In the genomic region with DNA sequence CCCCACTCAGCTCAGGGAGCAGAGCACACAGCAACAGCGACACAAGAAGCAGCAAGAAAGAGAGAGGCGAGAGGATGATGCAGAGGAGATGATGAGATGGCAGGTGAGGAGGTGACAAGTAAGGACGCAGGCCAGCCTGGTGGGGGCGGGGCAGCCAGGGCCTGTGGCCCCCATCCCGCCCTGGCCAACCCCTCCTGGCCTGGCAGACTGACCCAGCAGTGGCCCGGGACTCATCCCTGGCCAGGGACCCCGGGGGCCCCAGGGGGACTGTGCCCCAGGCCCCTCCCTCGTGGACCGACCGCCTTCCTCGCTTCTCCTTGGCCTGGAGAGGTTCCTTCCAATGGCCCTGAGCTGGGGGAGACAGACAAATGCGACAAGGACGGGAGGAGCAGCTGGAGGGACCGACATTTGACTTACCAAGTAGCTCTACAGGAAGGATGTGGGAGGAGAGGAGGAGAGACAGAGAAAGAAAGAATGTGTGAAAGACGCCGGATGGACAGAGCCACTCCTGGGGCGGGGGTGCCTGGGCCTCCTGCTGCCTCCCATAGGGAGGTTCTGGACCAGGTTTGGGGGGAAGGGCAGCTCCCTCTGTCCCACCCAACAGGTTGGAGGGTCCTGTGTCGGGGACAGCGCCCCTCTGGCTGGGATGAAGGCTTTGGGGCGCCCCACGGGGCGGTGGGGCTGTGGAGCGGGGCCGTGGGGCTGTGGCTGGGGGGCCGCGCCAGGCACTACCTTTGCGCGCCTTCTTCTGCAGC, we compare ENCODE assay signal across 21 cellular contexts. TPM values are rescaled to one million over a fixed set of nuclear protein-coding genes. Genes with fewer than 3 reads are reported as not detected.
DNase-seq lines count a peak whose midpoint lies in the region; ATAC-seq and TF ChIP-seq lines count a peak whose summit lies in the region.
"Had no signal": no experiment of that assay in that cellular context is flagged by ENCODE, and none has a peak within 500 bp of the region (broad histone marks: within the 10 kb centered on the region; RNA-seq: fewer than 3 reads in every experiment).

No MANE protein-coding gene starts in this region.

- H3K36me3 Mint-ChIP-seq in naive thymus-derived CD8-positive, alpha-beta T cell = peaks cover 0 to 24% (median 1%) of the 10 kb centered on the region in 3 donors
- H3K36me3 Mint-ChIP-seq: activated naive CD4-positive, alpha-beta T cell treated with anti-CD3 and anti-CD28 coated beads, Interleukin-2, amount 50 U/mL, for 72 hours; CD4-positive, alpha-beta memory T cell had no signal

- H3K9me2 ChIP-seq in GM23248 (ENCODE audit: insufficient read depth) = no peaks in the 10 kb centered on the region

- no peaks in the 10 kb centered on the region for H3F3A ChIP-seq in GM23248 (ENCODE audit: insufficient read depth)

- peak overlapping the region in 4 of 10 donors; percentile 20 to 63 (median 38) for H3K4me3 Mint-ChIP-seq in naive thymus-derived CD8-positive, alpha-beta T cell
- H3K4me3 Mint-ChIP-seq: CD4-positive, alpha-beta memory T cell; stimulated activated naive CD8-positive, alpha-beta T cell treated with anti-CD3 and anti-CD28 coated beads, Interleukin-15, Interleukin-2, amounts not matched to agents 100 ng/mL and 50 ng/mL, for 24 hours had no signal

- no peak overlapping the region for H3K9ac ChIP-seq in GM23248

- H3K36me3 ChIP-seq in GM23248 (ENCODE audit: low read depth) = peaks cover 18% of the 10 kb centered on the region; the same call in 1 of the 2 replicates

- peaks cover 41% of the 10 kb centered on the region for H3K79me2 ChIP-seq in GM23248 (ENCODE audit: insufficient read depth)

- in situ Hi-C loops in GM23248 (cut with MboI) = no loop called here

- H3K4me2 ChIP-seq in GM23248 (ENCODE audit: unreplicated experiment) = no peak overlapping the region

- DNase-seq in left cardiac atrium (peak; percentile 16), cardiac septum (ENCODE audit: low spot score) (no peak), dorsolateral prefrontal cortex (no peak), NCI-H187 (lab: John Stamatoyannopoulos, UW) (no peak), GM23248 (no peak)
- peak in 1 of 10 donors; percentile 3 for DNase-seq in naive thymus-derived CD8-positive, alpha-beta T cell
- DNase-seq: activated CD4-positive, alpha-beta T cell treated with anti-CD3 and anti-CD28 coated beads, Interleukin-2, amount 50 U/mL, for 4 hours; activated T-cell treated with anti-CD3 and anti-CD28 coated beads, Interleukin-2, amount 50 U/mL, for 1 hour; brain microvascular endothelial cell; CD4-positive, alpha-beta memory T cell; dermis blood vessel endothelial cell; GF-D8; SHP77 treated with DMSO at 0.1 percent for 48 hours had no signal

- TF ChIP-seq CTCF in dorsolateral prefrontal cortex (IDR thresholded peaks at IDR 0.05 in 54 of 56, conservative IDR thresholded peaks at IDR 0.05 in 2 of 56; ENCODE audit: low read depth in 1 of 56, partially characterized antibody in 56 of 56) = no peak

- H3K27me3 Mint-ChIP-seq in naive thymus-derived CD8-positive, alpha-beta T cell = peaks cover 0 to 3% (median 0%) of the 10 kb centered on the region in 5 donors
- H3K27me3 Mint-ChIP-seq: stimulated activated naive CD8-positive, alpha-beta T cell treated with anti-CD3 and anti-CD28 coated beads, Interleukin-15, Interleukin-2, amounts not matched to agents 100 ng/mL and 50 ng/mL, for 24 hours had no signal

- 84 to 91% methylated on average over 11 to 26 of the region's 28 CpGs for WGBS in GM23248 (ENCODE audit: low coverage in 1 of 2, low lambda C conversion rate in 2 of 2, missing lambda C conversion rate in 2 of 2), 2 experiments

- H4K20me1 ChIP-seq in GM23248 (ENCODE audit: insufficient read depth) = no peaks in the 10 kb centered on the region

- H3K27ac ChIP-seq in dorsolateral prefrontal cortex (peak overlapping the region in 55 of 59 donors; percentile 13 to 98 (median 93)), GM23248 (no peak overlapping the region)
- H3K27ac ChIP-seq: brain microvascular endothelial cell, left lung, pancreas, VCaP had no signal

- no peak overlapping the region for H2AFZ ChIP-seq in GM23248

- no peaks in the 10 kb centered on the region for H3K9me3 ChIP-seq in GM23248 (ENCODE audit: low read depth)
- H3K9me3 ChIP-seq: HAP-1, left lung, pancreas had no signal

- peak overlapping the region in 9 of 59 donors; percentile 17 to 85 (median 75) for H3K4me3 ChIP-seq in dorsolateral prefrontal cortex
- no peak overlapping the region for H3K4me3 ChIP-seq in GM23248
- H3K4me3 ChIP-seq: HAP-1, left lung, pancreas had no signal

- H3K27ac Mint-ChIP-seq in naive thymus-derived CD8-positive, alpha-beta T cell = peak overlapping the region in 6 of 10 donors; percentile 34 to 91 (median 70)
- H3K27ac Mint-ChIP-seq: activated naive CD4-positive, alpha-beta T cell treated with anti-CD3 and anti-CD28 coated beads, Interleukin-2, amount 50 U/mL, for 72 hours; CD4-positive, alpha-beta memory T cell; stimulated activated naive CD8-positive, alpha-beta T cell treated with anti-CD3 and anti-CD28 coated beads, Interleukin-15, Interleukin-2, amounts not matched to agents 100 ng/mL and 50 ng/mL, for 24 hours had no signal

- ATAC-seq in left cardiac atrium (no peak), HG02852 (IDR thresholded peaks at IDR 0.05; ENCODE audit: unreplicated experiment) (no peak), HG03097 (IDR thresholded peaks at IDR 0.05; ENCODE audit: low FRiP score, unreplicated experiment) (no peak)
- ATAC-seq in naive thymus-derived CD8-positive, alpha-beta T cell = no peak
- ATAC-seq: left lung had no signal

- peaks cover 6 to 18% (median 13%) of the 10 kb centered on the region in 4 donors for H3K4me1 Mint-ChIP-seq in naive thymus-derived CD8-positive, alpha-beta T cell

- peaks cover 5% of the 10 kb centered on the region for H3K4me1 ChIP-seq in GM23248 (ENCODE audit: insufficient read depth)
- H3K4me1 ChIP-seq: HAP-1 had no signal

- H3K27me3 ChIP-seq in dorsolateral prefrontal cortex = no peaks in the 10 kb centered on the region
- no peaks in the 10 kb centered on the region for H3K27me3 ChIP-seq in GM23248 (replicated peaks; ENCODE audit: insufficient read depth)
- H3K27me3 ChIP-seq: brain microvascular endothelial cell, left lung, pancreas had no signal

- POLR2A ChIA-PET in naive thymus-derived CD8-positive, alpha-beta T cell (lab: Charles Lee) = interaction anchor here (2.2 kb wide), 1 partner anchor 17 kb away, joined by 7 read pairs; no protein-coding TSS in a partner anchor

- no peaks in the 10 kb centered on the region for H3K9me3 Mint-ChIP-seq in naive thymus-derived CD8-positive, alpha-beta T cell
- H3K9me3 Mint-ChIP-seq: activated naive CD4-positive, alpha-beta T cell treated with anti-CD3 and anti-CD28 coated beads, Interleukin-2, amount 50 U/mL, for 72 hours; stimulated activated naive CD8-positive, alpha-beta T cell treated with anti-CD3 and anti-CD28 coated beads, Interleukin-15, Interleukin-2, amounts not matched to agents 100 ng/mL and 50 ng/mL, for 24 hours had no signal

- intact Hi-C loops in left cardiac atrium (cut with DNase I) (loop anchor here in 1 of 2 donors (5.0 kb wide), 1 partner anchor 93 kb away; no protein-coding TSS in a partner anchor), cardiac septum (cut with DNase I) (no loop called here), dorsolateral prefrontal cortex (cut with DNase I) (no loop called here)

RNA-seq across cellular contexts. Expression of gene MTSS2, which starts 6.8 kb away (rescaled TPM):
- total RNA-seq in left cardiac atrium (10 to 100 TPM; 50.7 to 51.4 TPM), cardiac septum (63.4 TPM), dorsolateral prefrontal cortex (100 to 1,000 TPM; 135 to 968 (median 301) TPM)
- 10 to 100 TPM; 23.3 to 26.8 TPM for total RNA-seq in naive thymus-derived CD8-positive, alpha-beta T cell
- polyA plus RNA-seq in naive thymus-derived CD8-positive, alpha-beta T cell = under 1 TPM in 1 of 3 donors, not detected in 2; 0.28 TPM
- 13.2 and 23.7 TPM in 2 replicates for total RNA-seq in GM23248 (2014; rRNA removed; shearing (Covaris generic))
- 0.43 and 0.44 TPM in 2 replicates for polyA plus RNA-seq in GM23248 (2016; fragmentation: Nextera tagmentation; extraction: Ambion mirVana)
- polyA plus RNA-seq: CD4-positive, alpha-beta memory T cell had no signal

RNA-seq across cellular contexts. Expression of gene IL34, which starts 32.7 kb away (rescaled TPM):
- 1 to 10 TPM; 1.4 to 4.0 TPM for total RNA-seq in left cardiac atrium
- total RNA-seq in cardiac septum = 1.2 TPM
- 10 to 100 TPM in 117 of 120 experiments, 1 to 10 TPM in 3; 5.0 to 52.7 (median 20.4) TPM for total RNA-seq in dorsolateral prefrontal cortex
- under 1 TPM in 1 of 2 experiments, not detected in 1; 0.36 TPM for total RNA-seq in naive thymus-derived CD8-positive, alpha-beta T cell
- polyA plus RNA-seq in naive thymus-derived CD8-positive, alpha-beta T cell = not detected
- total RNA-seq in GM23248 (2014; rRNA removed; shearing (Covaris generic)) = 1.0 TPM in 1 of 2 replicates, not detected in the other
- polyA plus RNA-seq in GM23248 (2016; fragmentation: Nextera tagmentation; extraction: Ambion mirVana) = 0.15 TPM in 1 of 2 replicates, not detected in the other
- total RNA-seq: activated naive CD4-positive, alpha-beta T cell treated with anti-CD3 and anti-CD28 coated beads, Interleukin-2, amount 50 U/mL, for 72 hours; CD4-positive, alpha-beta memory T cell had no signal
- polyA plus RNA-seq: CD4-positive, alpha-beta memory T cell had no signal
